In the genomic region with DNA sequence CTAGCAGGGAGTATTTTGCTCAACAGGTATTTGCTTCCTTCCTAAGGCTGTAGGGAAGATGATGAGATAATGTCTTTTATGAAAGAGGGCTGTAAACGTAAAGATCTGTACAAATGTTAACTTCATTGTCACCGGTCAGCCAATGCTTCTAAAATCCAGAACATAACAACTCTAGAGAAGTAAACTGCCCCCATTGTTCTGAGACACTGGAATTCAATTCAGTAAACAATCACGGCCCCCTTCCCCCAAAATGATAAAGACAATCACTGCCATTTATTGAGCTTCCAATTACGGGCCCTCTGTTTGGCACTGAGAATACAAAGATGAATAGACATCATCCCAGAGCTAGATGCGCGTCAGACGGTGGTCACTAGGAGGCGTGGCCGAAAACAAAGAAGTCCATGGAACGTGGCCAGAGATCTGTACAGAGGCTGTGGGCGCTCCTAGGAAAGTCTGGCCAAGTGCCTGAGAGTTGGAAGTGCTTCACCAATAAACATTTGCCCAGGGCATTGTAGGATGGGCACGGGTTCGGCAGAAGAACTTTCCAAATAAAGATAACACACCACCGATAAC, we compare ENCODE assay signal across 2 cellular contexts.
TF ChIP-seq lines count a peak whose summit lies in the region.

No MANE protein-coding gene starts in this region.

TF ChIP-seq in A549, 52 proteins besides CTCF, POLR2A, EP300 and RAD21 (continued from another document):
- TF ChIP-seq MYC (IDR thresholded peaks at IDR 0.05; ENCODE audit: borderline replicate concordance, low read length) (peak; percentile 68; the same call in 1 of the 2 replicates), CBX2 (IDR thresholded peaks at IDR 0.05; ENCODE audit: borderline replicate concordance, low read depth) (no peak)

TF ChIP-seq in GM12891, 5 proteins besides CTCF, POLR2A, EP300 and RAD21 (continued from another document):
- no peak for TF ChIP-seq PAX5 (IDR thresholded peaks at IDR 0.05; ENCODE audit: insufficient read depth, low read length, severe bottlenecking)
TF ChIP-seq in GM12891: peak in this region for 1.
